1 cellular context compared by ENCODE assay signal in genomic region chr7:24885305-24885704, GRCh38.
TF ChIP-seq lines count a peak whose summit lies in the region.

No MANE protein-coding gene starts in this region.

TF ChIP-seq in SK-N-SH, 30 proteins besides CTCF, POLR2A, EP300 and RAD21 (continued from another document):
- TF ChIP-seq, protein P1, sequence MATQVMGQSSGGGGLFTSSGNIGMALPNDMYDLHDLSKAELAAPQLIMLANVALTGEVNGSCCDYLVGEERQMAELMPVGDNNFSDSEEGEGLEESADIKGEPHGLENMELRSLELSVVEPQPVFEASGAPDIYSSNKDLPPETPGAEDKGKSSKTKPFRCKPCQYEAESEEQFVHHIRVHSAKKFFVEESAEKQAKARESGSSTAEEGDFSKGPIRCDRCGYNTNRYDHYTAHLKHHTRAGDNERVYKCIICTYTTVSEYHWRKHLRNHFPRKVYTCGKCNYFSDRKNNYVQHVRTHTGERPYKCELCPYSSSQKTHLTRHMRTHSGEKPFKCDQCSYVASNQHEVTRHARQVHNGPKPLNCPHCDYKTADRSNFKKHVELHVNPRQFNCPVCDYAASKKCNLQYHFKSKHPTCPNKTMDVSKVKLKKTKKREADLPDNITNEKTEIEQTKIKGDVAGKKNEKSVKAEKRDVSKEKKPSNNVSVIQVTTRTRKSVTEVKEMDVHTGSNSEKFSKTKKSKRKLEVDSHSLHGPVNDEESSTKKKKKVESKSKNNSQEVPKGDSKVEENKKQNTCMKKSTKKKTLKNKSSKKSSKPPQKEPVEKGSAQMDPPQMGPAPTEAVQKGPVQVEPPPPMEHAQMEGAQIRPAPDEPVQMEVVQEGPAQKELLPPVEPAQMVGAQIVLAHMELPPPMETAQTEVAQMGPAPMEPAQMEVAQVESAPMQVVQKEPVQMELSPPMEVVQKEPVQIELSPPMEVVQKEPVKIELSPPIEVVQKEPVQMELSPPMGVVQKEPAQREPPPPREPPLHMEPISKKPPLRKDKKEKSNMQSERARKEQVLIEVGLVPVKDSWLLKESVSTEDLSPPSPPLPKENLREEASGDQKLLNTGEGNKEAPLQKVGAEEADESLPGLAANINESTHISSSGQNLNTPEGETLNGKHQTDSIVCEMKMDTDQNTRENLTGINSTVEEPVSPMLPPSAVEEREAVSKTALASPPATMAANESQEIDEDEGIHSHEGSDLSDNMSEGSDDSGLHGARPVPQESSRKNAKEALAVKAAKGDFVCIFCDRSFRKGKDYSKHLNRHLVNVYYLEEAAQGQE (IDR thresholded peaks at IDR 0.05; ENCODE audit: low read depth, low read length): no peak
- TF ChIP-seq ELF1 (IDR thresholded peaks at IDR 0.05) (no peak), FOXM1 (IDR thresholded peaks at IDR 0.05; ENCODE audit: low read depth) (no peak), FOXJ3 (CRISPR knock-in tag; IDR thresholded peaks at IDR 0.05) (no peak), RFX5 (IDR thresholded peaks at IDR 0.05; ENCODE audit: low read length) (no peak), MEF2A (IDR thresholded peaks at IDR 0.05; ENCODE audit: borderline replicate concordance, low read depth) (no peak), FOSL2 (IDR thresholded peaks at IDR 0.05; ENCODE audit: borderline replicate concordance, low read depth) (no peak)
- TF ChIP-seq, protein P2, sequence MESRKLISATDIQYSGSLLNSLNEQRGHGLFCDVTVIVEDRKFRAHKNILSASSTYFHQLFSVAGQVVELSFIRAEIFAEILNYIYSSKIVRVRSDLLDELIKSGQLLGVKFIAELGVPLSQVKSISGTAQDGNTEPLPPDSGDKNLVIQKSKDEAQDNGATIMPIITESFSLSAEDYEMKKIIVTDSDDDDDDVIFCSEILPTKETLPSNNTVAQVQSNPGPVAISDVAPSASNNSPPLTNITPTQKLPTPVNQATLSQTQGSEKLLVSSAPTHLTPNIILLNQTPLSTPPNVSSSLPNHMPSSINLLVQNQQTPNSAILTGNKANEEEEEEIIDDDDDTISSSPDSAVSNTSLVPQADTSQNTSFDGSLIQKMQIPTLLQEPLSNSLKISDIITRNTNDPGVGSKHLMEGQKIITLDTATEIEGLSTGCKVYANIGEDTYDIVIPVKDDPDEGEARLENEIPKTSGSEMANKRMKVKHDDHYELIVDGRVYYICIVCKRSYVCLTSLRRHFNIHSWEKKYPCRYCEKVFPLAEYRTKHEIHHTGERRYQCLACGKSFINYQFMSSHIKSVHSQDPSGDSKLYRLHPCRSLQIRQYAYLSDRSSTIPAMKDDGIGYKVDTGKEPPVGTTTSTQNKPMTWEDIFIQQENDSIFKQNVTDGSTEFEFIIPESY (IDR thresholded peaks at IDR 0.05; ENCODE audit: borderline replicate concordance, low read depth): no peak
- TF ChIP-seq, protein P3, sequence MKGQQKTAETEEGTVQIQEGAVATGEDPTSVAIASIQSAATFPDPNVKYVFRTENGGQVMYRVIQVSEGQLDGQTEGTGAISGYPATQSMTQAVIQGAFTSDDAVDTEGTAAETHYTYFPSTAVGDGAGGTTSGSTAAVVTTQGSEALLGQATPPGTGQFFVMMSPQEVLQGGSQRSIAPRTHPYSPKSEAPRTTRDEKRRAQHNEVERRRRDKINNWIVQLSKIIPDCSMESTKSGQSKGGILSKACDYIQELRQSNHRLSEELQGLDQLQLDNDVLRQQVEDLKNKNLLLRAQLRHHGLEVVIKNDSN (IDR thresholded peaks at IDR 0.05; ENCODE audit: borderline replicate concordance, low read depth): no peak
